ENCODE assay signal across 7 cellular contexts in genomic region chr10:35640951-35641429, GRCh38. TPM values are rescaled to one million over a fixed set of nuclear protein-coding genes. Genes with fewer than 3 reads are reported as not detected.
DNase-seq lines count a peak whose midpoint lies in the region; TF ChIP-seq lines count a peak whose summit lies in the region.

No MANE protein-coding gene starts in this region.

- peaks cover 26% of the 10 kb centered on the region for H3F3A ChIP-seq in GM23248 (ENCODE audit: insufficient read depth)

- H3K36me3 ChIP-seq in GM23248 (ENCODE audit: low read depth), result 0 out of 2 replicates have a peak, but pooled peaks cover 5% of the 10 kb centered on the region
- peaks cover 14% of the 10 kb centered on the region for H3K36me3 ChIP-seq in WERI-Rb-1

- H3K4me1 ChIP-seq in GM23248 (ENCODE audit: insufficient read depth), result peaks cover 4% of the 10 kb centered on the region

- no peaks in the 10 kb centered on the region for H3K27me3 ChIP-seq in GM23248 (replicated peaks; ENCODE audit: insufficient read depth)
- no peaks in the 10 kb centered on the region for H3K27me3 ChIP-seq in WERI-Rb-1 (ENCODE audit: insufficient read depth, low read depth, severe bottlenecking)

- peak overlapping the region; percentile 99 for H3K4me2 ChIP-seq in GM23248 (ENCODE audit: unreplicated experiment)

- no peaks in the 10 kb centered on the region for H4K20me1 ChIP-seq in GM23248 (ENCODE audit: insufficient read depth)

- intact Hi-C loops in lower leg skin (cut with DNase I; ENCODE audit: low total_unique reads), result no loop called here

- in situ Hi-C loops in GM23248 (cut with MboI), result loop anchor here (10.0 to 25.0 kb wide), 2 partner anchors 271 to 854 kb away; no protein-coding TSS in a partner anchor

- H3K79me2 ChIP-seq in GM23248 (ENCODE audit: insufficient read depth), result peaks cover 25% of the 10 kb centered on the region

- WGBS in GM23248 (ENCODE audit: low coverage in 1 of 2, low lambda C conversion rate in 2 of 2, missing lambda C conversion rate in 2 of 2), 2 experiments, result 1% methylated on average over 38 to 43 of the region's 45 CpGs
- 1% methylated on average over 42 of the region's 45 CpGs; no CpG with 5 or more reads in 1 of the 2 donors for WGBS in lower leg skin, 2 donors

- H3K9ac ChIP-seq in GM23248, result peak overlapping the region; percentile 70

- H3K9me3 ChIP-seq in GM23248 (ENCODE audit: low read depth), result no peaks in the 10 kb centered on the region
- no peaks in the 10 kb centered on the region for H3K9me3 ChIP-seq in WERI-Rb-1 (ENCODE audit: severe bottlenecking)

- H3K27ac ChIP-seq in GM23248 (peak overlapping the region; percentile 40; the same call in 1 of the 2 replicates), WERI-Rb-1 (peak overlapping the region; percentile 78)

- H3K4me3 ChIP-seq in GM08714 (ENCODE audit: low read length) (peak overlapping the region; percentile 72; the same call in 1 of the 2 replicates), GM23248 (peak overlapping the region; percentile 78), WERI-Rb-1 (ENCODE audit: low read depth, low read length) (peak overlapping the region; percentile 74), lower leg skin (ENCODE audit: low read depth, poor library complexity, severe bottlenecking) (peak overlapping the region; percentile 72)

- DNase-seq in GM23248, result peak; percentile 94
- DNase-seq in LoVo (ENCODE audit: low spot score), result peak; percentile 32
- peak; percentile 43 for DNase-seq in WERI-Rb-1
- peak; percentile 55 to 84 for DNase-seq in dermis microvascular lymphatic vessel endothelial cell (ENCODE audit: low read depth in 2 of 2)
- DNase-seq in lower leg skin (ENCODE audit: low spot score in 2 of 2), result peak; percentile 44 to 84
- peak; percentile 30 to 46 for DNase-seq in stimulated activated CD8-positive, alpha-beta memory T cell treated with anti-CD3 and anti-CD28 coated beads, Interleukin-15, amount 100 ng/mL, for 48 hours (ENCODE audit: low read depth in 2 of 2)

- TF ChIP-seq CTCF in WERI-Rb-1 (IDR thresholded peaks at IDR 0.05; ENCODE audit: low read depth, low read length) (no peak), lower leg skin (IDR thresholded peaks at IDR 0.05) (no peak)

- no peak for TF ChIP-seq POLR2A in lower leg skin (IDR thresholded peaks at IDR 0.05)

- H3K9me2 ChIP-seq in GM23248 (ENCODE audit: insufficient read depth), result no peaks in the 10 kb centered on the region

- peak overlapping the region; percentile 95 for H2AFZ ChIP-seq in GM23248

RNA-seq across cellular contexts. Expression of gene FZD8, which starts 1.1 kb away (rescaled TPM):
- 22.3 and 25.5 TPM in 2 replicates for total RNA-seq in GM23248 (2014; rRNA removed; shearing (Covaris generic))
- 0.39 and 0.63 TPM in 2 replicates for polyA plus RNA-seq in GM23248 (2016; fragmentation: Nextera tagmentation; extraction: Ambion mirVana)
- total RNA-seq in dermis microvascular lymphatic vessel endothelial cell, result 11.8 and 31.7 TPM in 2 replicates
- 10 to 100 TPM in 2 of 4 donors, 1 to 10 TPM in 2; 5.2 to 13.1 (median 8.6) TPM for total RNA-seq in lower leg skin

RNA-seq across cellular contexts. Expression of gene GJD4, which starts 35.8 kb away (rescaled TPM):
- not detected in 2 replicates for total RNA-seq in GM23248 (2014; rRNA removed; shearing (Covaris generic))
- polyA plus RNA-seq in GM23248 (2016; fragmentation: Nextera tagmentation; extraction: Ambion mirVana), result not detected in 2 replicates
- not detected in 2 replicates for total RNA-seq in dermis microvascular lymphatic vessel endothelial cell
- total RNA-seq in lower leg skin, result not detected

Comparison
In these comparisons a context has a peak if more than half of its experiments do, and no peak if none do; other contexts are left out.
1. Peak in every context shown above with its lines: DNase-seq, H3K4me3 ChIP-seq and H3K27ac ChIP-seq.
2. DNase-seq: peak in every context shown above with its lines; median percentile 94 in GM23248; 70 in dermis microvascular lymphatic vessel endothelial cell; 64 in lower leg skin; 43 in WERI-Rb-1; 38 in stimulated activated CD8-positive, alpha-beta memory T cell treated with anti-CD3 and anti-CD28 coated beads, Interleukin-15, amount 100 ng/mL, for 48 hours; 32 in LoVo.